Comparison of ENCODE assay signal across 8 cellular contexts in genomic region chr2:73386342-73386868, GRCh38. TPM values are rescaled to one million over a fixed set of nuclear protein-coding genes. Genes with fewer than 3 reads are reported as not detected.
DNase-seq lines count a peak whose midpoint lies in the region; ATAC-seq and TF ChIP-seq lines count a peak whose summit lies in the region.

No MANE protein-coding gene starts in this region.

- peaks cover 20% of the 10 kb centered on the region for H3K4me1 ChIP-seq in CD8-positive, alpha-beta T cell (ENCODE audit: insufficient read depth, low read length)
- H3K4me1 ChIP-seq in HUES64 (ENCODE audit: insufficient read depth, low read length) (0 out of 2 replicates have a peak, but pooled peaks cover 7% of the 10 kb centered on the region), mammary epithelial cell (ENCODE audit: insufficient read depth, low read length) (peaks cover 9% of the 10 kb centered on the region), mesenchymal stem cell (ENCODE audit: control insufficient read depth, insufficient read depth, low read depth, low read length) (no peaks in the 10 kb centered on the region), aorta (ENCODE audit: control insufficient read depth in 1 of 2, insufficient read depth in 2 of 2, low read length in 2 of 2) (peaks cover 2 to 4% of the 10 kb centered on the region in 2 donors)

- dilution Hi-C loops in mammary epithelial cell (cut with HindIII; ENCODE audit: low sequenced_read_pairs) = no loop called here

- intact Hi-C loops in CD8-positive, alpha-beta T cell (cut with DNase I, micrococcal nuclease) = loop anchor here (1.0 to 10.0 kb wide), 9 partner anchors 172 to 1571 kb away; partner anchors contain the start of genes AUP1 (in 1 of the 2), DCTN1 (in 1 of the 2), DQX1 (in 1 of the 2) and EXOC6B (in 1 of the 2)
- intact Hi-C loops in mammary epithelial cell (cut with micrococcal nuclease) = no loop called here
- intact Hi-C loops in aorta (cut with DNase I) = loop anchor here in 1 of 2 donors (5.0 to 10.0 kb wide), 2 partner anchors 154 to 502 kb away; partner anchors contain the start of genes CCT7, PRADC1 and SPR

- H3K9ac ChIP-seq in HUES64 (ENCODE audit: low read depth, low read length) (peak overlapping the region; percentile 93), mammary epithelial cell (ENCODE audit: insufficient read depth, low read length) (peak overlapping the region; percentile 96), mesenchymal stem cell (ENCODE audit: low read length) (peak overlapping the region; percentile 88)

- in situ Hi-C loops in mammary epithelial cell (cut with MboI; ENCODE audit: low sequenced_read_pairs in 2 of 2) = no loop called here

- DNase-seq in CD8-positive, alpha-beta T cell = no peak
- DNase-seq in mammary epithelial cell (no peak), mesenchymal stem cell (peak; percentile 61), aorta (no peak)
- DNase-seq in stimulated activated CD4-positive, alpha-beta T cell treated with anti-CD3 and anti-CD28 coated beads, Interleukin-4, amount 100 ng/mL, for 4 hours = no peak

- ATAC-seq in CD8-positive, alpha-beta T cell = peak; percentile 5
- ATAC-seq in GM19455 (IDR thresholded peaks at IDR 0.05; ENCODE audit: unreplicated experiment) = peak; percentile 0
- ATAC-seq in aorta (ENCODE audit: low FRiP score) = peak; percentile 1
- no peak for ATAC-seq in GM21737 (IDR thresholded peaks at IDR 0.05; ENCODE audit: unreplicated experiment)

- peak overlapping the region in 1 of 2 experiments; percentile 89 for H3K14ac ChIP-seq in mesenchymal stem cell (ENCODE audit: low read length in 2 of 2)

- H3K4me1 Mint-ChIP-seq in CD8-positive, alpha-beta T cell (ENCODE audit: low read depth) = peaks cover 41% of the 10 kb centered on the region

- H3K27me3 ChIP-seq in CD8-positive, alpha-beta T cell (ENCODE audit: insufficient read depth, low read length) = no peaks in the 10 kb centered on the region
- peaks cover 29% of the 10 kb centered on the region for H3K27me3 ChIP-seq in HUES64 (ENCODE audit: insufficient read depth, low read length)
- H3K27me3 ChIP-seq in mammary epithelial cell (ENCODE audit: insufficient read depth, low read length) = no peaks in the 10 kb centered on the region
- peaks cover 3 to 18% of the 10 kb centered on the region in 2 experiments for H3K27me3 ChIP-seq in mesenchymal stem cell (ENCODE audit: control insufficient read depth in 1 of 2, insufficient read depth in 1 of 2, low read length in 2 of 2)
- H3K27me3 ChIP-seq in aorta (ENCODE audit: control insufficient read depth in 1 of 2, insufficient read depth in 2 of 2, low read length in 1 of 2) = no peaks in the 10 kb centered on the region

- peak overlapping the region; percentile 9 for H2BK15ac ChIP-seq in mesenchymal stem cell (ENCODE audit: low read depth, poor library complexity, severe bottlenecking)

- BruUV-seq in mammary epithelial cell (replicated peaks; lab: Mats Ljungman, UMichigan) = TSS peak; percentile 40

- peaks cover 39% of the 10 kb centered on the region for H3K79me2 ChIP-seq in mammary epithelial cell (ENCODE audit: insufficient read depth, low read length)

- no peaks in the 10 kb centered on the region for H3K9me3 Mint-ChIP-seq in CD8-positive, alpha-beta T cell

- H2BK12ac ChIP-seq in mesenchymal stem cell (ENCODE audit: low read length in 2 of 2) = no peak overlapping the region

- H3K4me3 ChIP-seq in CD8-positive, alpha-beta T cell (ENCODE audit: low read depth, low read length) = peak overlapping the region; percentile 75
- H3K4me3 ChIP-seq in HUES64 (ENCODE audit: low read length) (peak overlapping the region; percentile 92), mammary epithelial cell (replicated peaks in 1 of 3; ENCODE audit: insufficient read depth in 1 of 3, low read depth in 2 of 3, low read length in 3 of 3) (peak overlapping the region; percentile 65 to 92 (median 85)), mesenchymal stem cell (ENCODE audit: insufficient read depth in 1 of 2, low read depth in 1 of 2, low read length in 2 of 2) (peak overlapping the region; percentile 76 to 85), aorta (ENCODE audit: low read length in 2 of 2) (peak overlapping the region; percentile 66 to 74)

- peak overlapping the region; percentile 69 for H4K8ac ChIP-seq in mesenchymal stem cell (ENCODE audit: low read length)

- peak overlapping the region; percentile 94 for H3K27ac Mint-ChIP-seq in CD8-positive, alpha-beta T cell

- under 1% methylated on average over 24 of the region's 24 CpGs for WGBS in HUES64
- WGBS in mammary epithelial cell (ENCODE audit: low coverage, missing lambda C conversion rate) = 0% methylated on average over 14 of the region's 24 CpGs
- 2% methylated on average over 24 of the region's 24 CpGs for WGBS in mesenchymal stem cell
- 1% methylated on average over 24 of the region's 24 CpGs for WGBS in aorta, 2 donors

- H3K9me3 ChIP-seq in CD8-positive, alpha-beta T cell (ENCODE audit: low read length) = no peaks in the 10 kb centered on the region
- no peaks in the 10 kb centered on the region for H3K9me3 ChIP-seq in HUES64 (ENCODE audit: insufficient read depth, low read depth, low read length)
- H3K9me3 ChIP-seq in mammary epithelial cell (replicated peaks; ENCODE audit: insufficient read depth, low read length) = no peaks in the 10 kb centered on the region
- H3K9me3 ChIP-seq in mesenchymal stem cell (ENCODE audit: control insufficient read depth, low read length) = no peaks in the 10 kb centered on the region
- H3K9me3 ChIP-seq in aorta (ENCODE audit: control insufficient read depth, low read length) = no peaks in the 10 kb centered on the region

- H3K36me3 Mint-ChIP-seq in CD8-positive, alpha-beta T cell = no peaks in the 10 kb centered on the region

- no peaks in the 10 kb centered on the region for H3K36me3 ChIP-seq in CD8-positive, alpha-beta T cell (ENCODE audit: insufficient read depth, low read length)
- H3K36me3 ChIP-seq in HUES64 (ENCODE audit: insufficient read depth, low read length) (no peaks in the 10 kb centered on the region), mammary epithelial cell (ENCODE audit: insufficient read depth, low read length) (no peaks in the 10 kb centered on the region), mesenchymal stem cell (ENCODE audit: control insufficient read depth in 1 of 2, insufficient read depth in 2 of 2, low read depth in 1 of 2, low read length in 2 of 2) (no peaks in the 10 kb centered on the region), aorta (ENCODE audit: control insufficient read depth in 1 of 2, insufficient read depth in 2 of 2, low read length in 1 of 2) (no peaks in the 10 kb centered on the region)

- POLR2A ChIA-PET in CD8-positive, alpha-beta T cell (lab: Charles Lee) = interaction anchor here (0.9 to 1.1 kb wide), 2 partner anchors 32 to 95 kb away, joined by 3 read pairs; no protein-coding TSS in a partner anchor

- CTCF ChIA-PET in CD8-positive, alpha-beta T cell (lab: Charles Lee) = no interaction called here
- CTCF ChIA-PET in mammary epithelial cell (lab: Charles Lee; ENCODE audit: low non-redundant PET) = no interaction called here

- H3K4me2 ChIP-seq in mammary epithelial cell (ENCODE audit: insufficient read depth, low read depth, low read length) (peak overlapping the region; percentile 79), mesenchymal stem cell (ENCODE audit: low read length, poor library complexity, severe bottlenecking) (peak overlapping the region; percentile 98)

- H4K20me1 ChIP-seq in mammary epithelial cell (ENCODE audit: insufficient read depth, low read length) = no peaks in the 10 kb centered on the region

- H3K27ac ChIP-seq in CD8-positive, alpha-beta T cell (ENCODE audit: low read depth, low read length) = peak overlapping the region; percentile 90
- H3K27ac ChIP-seq in HUES64 (ENCODE audit: low read depth, low read length) = peak overlapping the region; percentile 88
- H3K27ac ChIP-seq in mammary epithelial cell (ENCODE audit: insufficient read depth, low read depth, low read length) = peak overlapping the region; percentile 79
- H3K27ac ChIP-seq in mesenchymal stem cell (ENCODE audit: low read length, poor library complexity, severe bottlenecking) = peak overlapping the region; percentile 69
- H3K27ac ChIP-seq in aorta (ENCODE audit: low read depth in 1 of 2, low read length in 2 of 2) = peak overlapping the region in 1 of 2 donors; percentile 61

- H3K4me3 Mint-ChIP-seq in CD8-positive, alpha-beta T cell = peak overlapping the region; percentile 88

- H4K91ac ChIP-seq in mesenchymal stem cell (ENCODE audit: low read length) = peak overlapping the region; percentile 53

- H3K27me3 Mint-ChIP-seq in CD8-positive, alpha-beta T cell (ENCODE audit: low read depth) = no peaks in the 10 kb centered on the region

- H2AFZ ChIP-seq in mammary epithelial cell (ENCODE audit: low read depth, low read length) (peak overlapping the region; percentile 97), mesenchymal stem cell (ENCODE audit: low read depth, low read length) (peak overlapping the region; percentile 97)

- no peak for TF ChIP-seq CTCF in CD8-positive, alpha-beta T cell (IDR thresholded peaks at IDR 0.05)
- no peak for TF ChIP-seq CTCF in mammary epithelial cell (conservative IDR thresholded peaks at IDR 0.05 in 1 of 2, IDR thresholded peaks at IDR 0.05 in 1 of 2; ENCODE audit: extremely low read depth in 1 of 2, insufficient read depth in 1 of 2, low read depth in 1 of 2, low read length in 2 of 2)

- peaks cover 16% of the 10 kb centered on the region for H3K79me1 ChIP-seq in mesenchymal stem cell (replicated peaks; ENCODE audit: low read length, poor library complexity, severe bottlenecking)

- peak overlapping the region in 1 of 2 experiments; percentile 31 for H3K4ac ChIP-seq in mesenchymal stem cell (ENCODE audit: low read depth in 1 of 2, low read length in 2 of 2)

- H3K18ac ChIP-seq in mesenchymal stem cell (ENCODE audit: low read depth in 1 of 2, low read length in 2 of 2) = peak overlapping the region; percentile 34 to 100

- no peak overlapping the region for H2BK5ac ChIP-seq in mesenchymal stem cell (ENCODE audit: low read depth, low read length, poor library complexity, severe bottlenecking)

- no peak overlapping the region for H3K23ac ChIP-seq in mesenchymal stem cell (ENCODE audit: low read length in 2 of 2)

- no peak overlapping the region for H2BK120ac ChIP-seq in mesenchymal stem cell (ENCODE audit: low read depth, low read length)

- no peak overlapping the region for H2AK5ac ChIP-seq in mesenchymal stem cell (ENCODE audit: low read length, severe bottlenecking)

RNA-seq across cellular contexts. Expression of gene ALMS1, which starts 0.8 kb away (rescaled TPM):
- 10 to 100 TPM; 14.8 to 16.4 TPM for total RNA-seq in CD8-positive, alpha-beta T cell
- 21.6 TPM for polyA plus RNA-seq in HUES64 (2013, experiment 1 of 2)
- 19.0 TPM for polyA plus RNA-seq in HUES64 (2013, experiment 2 of 2)
- total RNA-seq in mammary epithelial cell (10 to 100 TPM; 10.8 to 22.8 TPM), aorta (10 to 100 TPM; 24.5 to 26.4 TPM)
- polyA plus RNA-seq in mammary epithelial cell (6.9 TPM), aorta (10 to 100 TPM in 1 of 2 donors, 1 to 10 TPM in 1; 8.3 to 15.2 TPM)
- 16.1 TPM for polyA minus RNA-seq in mammary epithelial cell
- 2.8 TPM for polyA plus RNA-seq in mesenchymal stem cell (2013, experiment 1 of 2)
- 2.8 TPM for polyA plus RNA-seq in mesenchymal stem cell (2013, experiment 2 of 2)
